In genomic region chr20:47225458-47225857, GRCh38 we compare ENCODE assay signal across 1 cellular context.
TF ChIP-seq lines count a peak whose summit lies in the region.

No MANE protein-coding gene starts in this region.

TF ChIP-seq in GM23338, 12 proteins besides CTCF, POLR2A, EP300 and RAD21 (continued from another document):
- TF ChIP-seq, protein P1, sequence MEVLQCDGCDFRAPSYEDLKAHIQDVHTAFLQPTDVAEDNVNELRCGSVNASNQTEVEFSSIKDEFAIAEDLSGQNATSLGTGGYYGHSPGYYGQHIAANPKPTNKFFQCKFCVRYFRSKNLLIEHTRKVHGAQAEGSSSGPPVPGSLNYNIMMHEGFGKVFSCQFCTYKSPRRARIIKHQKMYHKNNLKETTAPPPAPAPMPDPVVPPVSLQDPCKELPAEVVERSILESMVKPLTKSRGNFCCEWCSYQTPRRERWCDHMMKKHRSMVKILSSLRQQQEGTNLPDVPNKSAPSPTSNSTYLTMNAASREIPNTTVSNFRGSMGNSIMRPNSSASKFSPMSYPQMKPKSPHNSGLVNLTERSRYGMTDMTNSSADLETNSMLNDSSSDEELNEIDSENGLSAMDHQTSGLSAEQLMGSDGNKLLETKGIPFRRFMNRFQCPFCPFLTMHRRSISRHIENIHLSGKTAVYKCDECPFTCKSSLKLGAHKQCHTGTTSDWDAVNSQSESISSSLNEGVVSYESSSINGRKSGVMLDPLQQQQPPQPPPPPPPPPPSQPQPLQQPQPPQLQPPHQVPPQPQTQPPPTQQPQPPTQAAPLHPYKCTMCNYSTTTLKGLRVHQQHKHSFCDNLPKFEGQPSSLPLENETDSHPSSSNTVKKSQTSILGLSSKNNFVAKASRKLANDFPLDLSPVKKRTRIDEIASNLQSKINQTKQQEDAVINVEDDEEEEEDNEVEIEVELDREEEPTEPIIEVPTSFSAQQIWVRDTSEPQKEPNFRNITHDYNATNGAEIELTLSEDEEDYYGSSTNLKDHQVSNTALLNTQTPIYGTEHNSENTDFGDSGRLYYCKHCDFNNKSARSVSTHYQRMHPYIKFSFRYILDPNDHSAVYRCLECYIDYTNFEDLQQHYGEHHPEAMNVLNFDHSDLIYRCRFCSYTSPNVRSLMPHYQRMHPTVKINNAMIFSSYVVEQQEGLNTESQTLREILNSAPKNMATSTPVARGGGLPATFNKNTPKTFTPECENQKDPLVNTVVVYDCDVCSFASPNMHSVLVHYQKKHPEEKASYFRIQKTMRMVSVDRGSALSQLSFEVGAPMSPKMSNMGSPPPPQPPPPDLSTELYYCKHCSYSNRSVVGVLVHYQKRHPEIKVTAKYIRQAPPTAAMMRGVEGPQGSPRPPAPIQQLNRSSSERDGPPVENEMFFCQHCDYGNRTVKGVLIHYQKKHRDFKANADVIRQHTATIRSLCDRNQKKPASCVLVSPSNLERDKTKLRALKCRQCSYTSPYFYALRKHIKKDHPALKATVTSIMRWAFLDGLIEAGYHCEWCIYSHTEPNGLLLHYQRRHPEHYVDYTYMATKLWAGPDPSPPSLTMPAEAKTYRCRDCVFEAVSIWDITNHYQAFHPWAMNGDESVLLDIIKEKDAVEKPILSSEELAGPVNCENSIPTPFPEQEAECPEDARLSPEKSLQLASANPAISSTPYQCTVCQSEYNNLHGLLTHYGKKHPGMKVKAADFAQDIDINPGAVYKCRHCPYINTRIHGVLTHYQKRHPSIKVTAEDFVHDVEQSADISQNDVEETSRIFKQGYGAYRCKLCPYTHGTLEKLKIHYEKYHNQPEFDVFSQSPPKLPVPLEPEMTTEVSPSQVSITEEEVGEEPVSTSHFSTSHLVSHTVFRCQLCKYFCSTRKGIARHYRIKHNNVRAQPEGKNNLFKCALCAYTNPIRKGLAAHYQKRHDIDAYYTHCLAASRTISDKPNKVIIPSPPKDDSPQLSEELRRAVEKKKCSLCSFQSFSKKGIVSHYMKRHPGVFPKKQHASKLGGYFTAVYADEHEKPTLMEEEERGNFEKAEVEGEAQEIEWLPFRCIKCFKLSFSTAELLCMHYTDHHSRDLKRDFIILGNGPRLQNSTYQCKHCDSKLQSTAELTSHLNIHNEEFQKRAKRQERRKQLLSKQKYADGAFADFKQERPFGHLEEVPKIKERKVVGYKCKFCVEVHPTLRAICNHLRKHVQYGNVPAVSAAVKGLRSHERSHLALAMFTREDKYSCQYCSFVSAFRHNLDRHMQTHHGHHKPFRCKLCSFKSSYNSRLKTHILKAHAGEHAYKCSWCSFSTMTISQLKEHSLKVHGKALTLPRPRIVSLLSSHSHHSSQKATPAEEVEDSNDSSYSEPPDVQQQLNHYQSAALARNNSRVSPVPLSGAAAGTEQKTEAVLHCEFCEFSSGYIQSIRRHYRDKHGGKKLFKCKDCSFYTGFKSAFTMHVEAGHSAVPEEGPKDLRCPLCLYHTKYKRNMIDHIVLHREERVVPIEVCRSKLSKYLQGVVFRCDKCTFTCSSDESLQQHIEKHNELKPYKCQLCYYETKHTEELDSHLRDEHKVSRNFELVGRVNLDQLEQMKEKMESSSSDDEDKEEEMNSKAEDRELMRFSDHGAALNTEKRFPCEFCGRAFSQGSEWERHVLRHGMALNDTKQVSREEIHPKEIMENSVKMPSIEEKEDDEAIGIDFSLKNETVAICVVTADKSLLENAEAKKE (CRISPR knock-in tag; IDR thresholded peaks at IDR 0.05), result no peak
- no peak for TF ChIP-seq POLR2AphosphoS5 (IDR thresholded peaks at IDR 0.05; ENCODE audit: low read depth)
TF ChIP-seq in GM23338: peak in this region for 0.
